ENCODE assay signal across 1 cellular context in the genomic region with DNA sequence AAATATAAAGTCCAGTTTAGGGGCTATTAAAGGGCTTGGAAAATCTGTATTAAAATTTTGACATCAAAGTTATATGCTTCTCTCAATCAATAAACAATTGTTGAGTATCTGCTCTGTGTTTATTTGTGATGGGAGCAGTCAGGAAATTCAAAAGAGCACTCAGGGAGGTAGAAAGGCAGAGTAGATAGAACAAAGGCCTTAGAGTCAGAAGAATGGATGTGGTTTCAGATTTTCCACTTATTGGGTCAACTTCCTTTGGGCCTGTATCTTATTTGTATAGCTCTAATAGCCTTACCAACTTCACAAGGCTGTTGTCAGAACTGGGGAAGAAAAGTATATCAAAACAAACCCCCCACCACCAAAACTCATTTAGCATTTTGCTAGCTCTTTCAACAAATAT.
TF ChIP-seq lines count a peak whose summit lies in the region.

No MANE protein-coding gene starts in this region.

TF ChIP-seq in GM12878, 131 proteins besides CTCF, POLR2A, EP300 and RAD21 (continued from another document):
- TF ChIP-seq, protein P1, sequence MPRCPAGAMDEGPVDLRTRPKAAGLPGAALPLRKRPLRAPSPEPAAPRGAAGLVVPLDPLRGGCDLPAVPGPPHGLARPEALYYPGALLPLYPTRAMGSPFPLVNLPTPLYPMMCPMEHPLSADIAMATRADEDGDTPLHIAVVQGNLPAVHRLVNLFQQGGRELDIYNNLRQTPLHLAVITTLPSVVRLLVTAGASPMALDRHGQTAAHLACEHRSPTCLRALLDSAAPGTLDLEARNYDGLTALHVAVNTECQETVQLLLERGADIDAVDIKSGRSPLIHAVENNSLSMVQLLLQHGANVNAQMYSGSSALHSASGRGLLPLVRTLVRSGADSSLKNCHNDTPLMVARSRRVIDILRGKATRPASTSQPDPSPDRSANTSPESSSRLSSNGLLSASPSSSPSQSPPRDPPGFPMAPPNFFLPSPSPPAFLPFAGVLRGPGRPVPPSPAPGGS (IDR thresholded peaks at IDR 0.05; ENCODE audit: borderline replicate concordance, insufficient read depth, low read depth, low read length, poor library complexity, severe bottlenecking) = no peak
- TF ChIP-seq CHD2 (IDR thresholded peaks at IDR 0.05; ENCODE audit: borderline replicate concordance, low read depth, low read length) (no peak), SPI1 (IDR thresholded peaks at IDR 0.05; ENCODE audit: borderline replicate concordance, insufficient read depth, low read depth, low read length) (no peak)
- TF ChIP-seq, protein P2, sequence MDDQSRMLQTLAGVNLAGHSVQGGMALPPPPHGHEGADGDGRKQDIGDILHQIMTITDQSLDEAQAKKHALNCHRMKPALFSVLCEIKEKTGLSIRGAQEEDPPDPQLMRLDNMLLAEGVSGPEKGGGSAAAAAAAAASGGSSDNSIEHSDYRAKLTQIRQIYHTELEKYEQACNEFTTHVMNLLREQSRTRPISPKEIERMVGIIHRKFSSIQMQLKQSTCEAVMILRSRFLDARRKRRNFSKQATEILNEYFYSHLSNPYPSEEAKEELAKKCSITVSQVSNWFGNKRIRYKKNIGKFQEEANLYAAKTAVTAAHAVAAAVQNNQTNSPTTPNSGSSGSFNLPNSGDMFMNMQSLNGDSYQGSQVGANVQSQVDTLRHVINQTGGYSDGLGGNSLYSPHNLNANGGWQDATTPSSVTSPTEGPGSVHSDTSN (IDR thresholded peaks at IDR 0.05; ENCODE audit: insufficient replicate concordance, low read depth, low read length) = no peak
- TF ChIP-seq, protein P3, sequence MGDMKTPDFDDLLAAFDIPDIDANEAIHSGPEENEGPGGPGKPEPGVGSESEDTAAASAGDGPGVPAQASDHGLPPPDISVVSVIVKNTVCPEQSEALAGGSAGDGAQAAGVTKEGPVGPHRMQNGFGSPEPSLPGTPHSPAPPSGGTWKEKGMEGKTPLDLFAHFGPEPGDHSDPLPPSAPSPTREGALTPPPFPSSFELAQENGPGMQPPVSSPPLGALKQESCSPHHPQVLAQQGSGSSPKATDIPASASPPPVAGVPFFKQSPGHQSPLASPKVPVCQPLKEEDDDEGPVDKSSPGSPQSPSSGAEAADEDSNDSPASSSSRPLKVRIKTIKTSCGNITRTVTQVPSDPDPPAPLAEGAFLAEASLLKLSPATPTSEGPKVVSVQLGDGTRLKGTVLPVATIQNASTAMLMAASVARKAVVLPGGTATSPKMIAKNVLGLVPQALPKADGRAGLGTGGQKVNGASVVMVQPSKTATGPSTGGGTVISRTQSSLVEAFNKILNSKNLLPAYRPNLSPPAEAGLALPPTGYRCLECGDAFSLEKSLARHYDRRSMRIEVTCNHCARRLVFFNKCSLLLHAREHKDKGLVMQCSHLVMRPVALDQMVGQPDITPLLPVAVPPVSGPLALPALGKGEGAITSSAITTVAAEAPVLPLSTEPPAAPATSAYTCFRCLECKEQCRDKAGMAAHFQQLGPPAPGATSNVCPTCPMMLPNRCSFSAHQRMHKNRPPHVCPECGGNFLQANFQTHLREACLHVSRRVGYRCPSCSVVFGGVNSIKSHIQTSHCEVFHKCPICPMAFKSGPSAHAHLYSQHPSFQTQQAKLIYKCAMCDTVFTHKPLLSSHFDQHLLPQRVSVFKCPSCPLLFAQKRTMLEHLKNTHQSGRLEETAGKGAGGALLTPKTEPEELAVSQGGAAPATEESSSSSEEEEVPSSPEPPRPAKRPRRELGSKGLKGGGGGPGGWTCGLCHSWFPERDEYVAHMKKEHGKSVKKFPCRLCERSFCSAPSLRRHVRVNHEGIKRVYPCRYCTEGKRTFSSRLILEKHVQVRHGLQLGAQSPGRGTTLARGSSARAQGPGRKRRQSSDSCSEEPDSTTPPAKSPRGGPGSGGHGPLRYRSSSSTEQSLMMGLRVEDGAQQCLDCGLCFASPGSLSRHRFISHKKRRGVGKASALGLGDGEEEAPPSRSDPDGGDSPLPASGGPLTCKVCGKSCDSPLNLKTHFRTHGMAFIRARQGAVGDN (IDR thresholded peaks at IDR 0.05) = no peak
